30 cellular contexts compared by ENCODE assay signal in genomic region chr11:129740877-129741276, GRCh38.
"Had no signal": no experiment of that assay in that cellular context is flagged by ENCODE, and none has a peak within 500 bp of the region (broad histone marks: within the 10 kb centered on the region; RNA-seq: fewer than 3 reads in every experiment).

No MANE protein-coding gene starts in this region.

- H3K9me3 ChIP-seq: neutrophil, ovary, right lobe of liver, stomach, thoracic aorta, thyroid gland, tibial nerve, upper lobe of left lung, vagina had no signal

- H3K36me3 Mint-ChIP-seq: natural killer cell; stimulated activated effector memory CD8-positive, alpha-beta T cell treated with anti-CD3 and anti-CD28 coated beads, Interleukin-12 subunit alpha, Interleukin-12 subunit beta, amount 100 ng/mL, for 72 hours; stimulated activated naive B cell treated with anti-CD40 and anti-IgM and Interleukin-4, amounts not matched to agents 10 μg/mL and 1 μg/mL and 100 μg/mL, for 72 hours had no signal

- H3K9ac ChIP-seq: parathyroid adenoma had no signal

- H3K4me3 Mint-ChIP-seq: naive thymus-derived CD4-positive, alpha-beta T cell; natural killer cell; nephron; neural crest cell; stimulated activated effector memory CD8-positive, alpha-beta T cell treated with anti-CD3 and anti-CD28 coated beads, Interleukin-12 subunit alpha, Interleukin-12 subunit beta, amount 100 ng/mL, for 72 hours; stimulated activated naive B cell treated with anti-CD40 and anti-IgM and Interleukin-4, amounts not matched to agents 10 μg/mL and 1 μg/mL and 100 μg/mL, for 72 hours; stimulated activated naive CD8-positive, alpha-beta T cell treated with anti-CD3 and anti-CD28 coated beads, Interleukin-15, Interleukin-2, amounts not matched to agents 100 ng/mL and 50 ng/mL, for 24 hours had no signal

- H3K79me2 ChIP-seq: parathyroid adenoma had no signal

- H3K27me3 ChIP-seq: ovary, right lobe of liver, thyroid gland, tibial nerve, upper lobe of left lung, vagina had no signal

- H2AFZ ChIP-seq: parathyroid adenoma had no signal

- H3K9me3 Mint-ChIP-seq: natural killer cell; stimulated activated effector memory CD8-positive, alpha-beta T cell treated with anti-CD3 and anti-CD28 coated beads, Interleukin-12 subunit alpha, Interleukin-12 subunit beta, amount 100 ng/mL, for 72 hours; stimulated activated naive CD8-positive, alpha-beta T cell treated with anti-CD3 and anti-CD28 coated beads, Interleukin-15, Interleukin-2, amounts not matched to agents 100 ng/mL and 50 ng/mL, for 24 hours had no signal

- H3K27ac ChIP-seq: neutrophil, ovary, parathyroid adenoma, psoas muscle, right lobe of liver, sigmoid colon, stomach, thoracic aorta, thyroid gland, tibial nerve, upper lobe of left lung, vagina had no signal

- DNase-seq: naive thymus-derived CD4-positive, alpha-beta T cell; natural killer cell; nucleus accumbens; ovary; posterior cingulate gyrus; psoas muscle; right cardiac atrium; sigmoid colon; small intestine; stimulated activated CD4-positive, alpha-beta T cell treated with anti-CD3 and anti-CD28 coated beads, Interleukin-15, amount 100 ng/mL, for 24 hours; stimulated activated CD4-positive, alpha-beta T cell treated with anti-CD3 and anti-CD28 coated beads, Interleukin-2, amount 100 ng/mL, for 24 hours; stimulated activated CD4-positive, alpha-beta T cell treated with anti-CD3 and anti-CD28 coated beads, Interleukin-2, amount 100 ng/mL, for 48 hours; stimulated activated CD4-positive, alpha-beta T cell treated with anti-CD3 and anti-CD28 coated beads, Interleukin-4, amount 100 ng/mL, for 24 hours; stimulated activated naive B cell treated with anti-CD40 and anti-IgM and Interleukin-4, amounts not matched to agents 10 μg/mL and 1 μg/mL and 100 μg/mL, for 72 hours; stimulated activated naive CD4-positive, alpha-beta T cell treated with Interleukin-2 at 50 U/mL for 16 hours; stomach; thyroid gland; upper lobe of left lung had no signal

- H3K36me3 ChIP-seq: neutrophil, ovary, right lobe of liver, sigmoid colon, stomach, thoracic aorta, thyroid gland, tibial nerve, upper lobe of left lung, vagina had no signal

- H3K4me3 ChIP-seq: ovary, psoas muscle, right lobe of liver, sigmoid colon, stomach, thoracic aorta, thyroid gland, tibial nerve, upper lobe of left lung, vagina had no signal

- H3K4me1 ChIP-seq: parathyroid adenoma, psoas muscle, right lobe of liver, sigmoid colon, stomach, tibial nerve, upper lobe of left lung had no signal

- ATAC-seq: naive thymus-derived CD4-positive, alpha-beta T cell; natural killer cell; psoas muscle; right cardiac atrium; right lobe of liver; stimulated activated effector memory CD8-positive, alpha-beta T cell treated with anti-CD3 and anti-CD28 coated beads, Interleukin-12 subunit alpha, Interleukin-12 subunit beta, amount 100 ng/mL, for 72 hours; stimulated activated naive B cell treated with anti-CD40 and anti-IgM and Interleukin-4, amounts not matched to agents 10 μg/mL and 1 μg/mL and 100 μg/mL, for 72 hours had no signal

- FAIRE-seq: small intestine, urothelium cell line had no signal

- H3K4me1 Mint-ChIP-seq: natural killer cell; neural crest cell; stimulated activated effector memory CD8-positive, alpha-beta T cell treated with anti-CD3 and anti-CD28 coated beads, Interleukin-12 subunit alpha, Interleukin-12 subunit beta, amount 100 ng/mL, for 72 hours; stimulated activated naive B cell treated with anti-CD40 and anti-IgM and Interleukin-4, amounts not matched to agents 10 μg/mL and 1 μg/mL and 100 μg/mL, for 72 hours had no signal

- H3K27ac Mint-ChIP-seq: naive thymus-derived CD4-positive, alpha-beta T cell; natural killer cell; nephron; progenitor cell of endocrine pancreas; stimulated activated effector memory CD8-positive, alpha-beta T cell treated with anti-CD3 and anti-CD28 coated beads, Interleukin-12 subunit alpha, Interleukin-12 subunit beta, amount 100 ng/mL, for 72 hours; stimulated activated naive B cell treated with anti-CD40 and anti-IgM and Interleukin-4, amounts not matched to agents 10 μg/mL and 1 μg/mL and 100 μg/mL, for 72 hours; stimulated activated naive CD8-positive, alpha-beta T cell treated with anti-CD3 and anti-CD28 coated beads, Interleukin-15, Interleukin-2, amounts not matched to agents 100 ng/mL and 50 ng/mL, for 24 hours had no signal
